ENCODE assay signal across 30 cellular contexts in genomic region chr11:78921517-78921916, GRCh38.
DNase-seq lines count a peak whose midpoint lies in the region; ATAC-seq and TF ChIP-seq lines count a peak whose summit lies in the region.
"Had no signal": no experiment of that assay in that cellular context is flagged by ENCODE, and none has a peak within 500 bp of the region (broad histone marks: within the 10 kb centered on the region; RNA-seq: fewer than 3 reads in every experiment).

No MANE protein-coding gene starts in this region.

- H3K36me3 Mint-ChIP-seq in activated T-helper 2 cell treated with anti-CD3 and anti-CD28 coated beads, Interferon-gamma antibody, Interleukin-2, Interleukin-4, amounts not matched to agents 10 μg/mL and 5 μg/mL and 100 μg/mL, durations not matched to agents 14 hours and 24 hours and 36 hours (ENCODE audit: low read depth): no peaks in the 10 kb centered on the region
- H3K36me3 Mint-ChIP-seq: activated naive CD8-positive, alpha-beta T cell; CD8-positive, alpha-beta T cell; memory B cell had no signal

- no TSS peak for BruUV-seq in A673 (replicated peaks; lab: Mats Ljungman, UMichigan)

- POLR2A ChIA-PET in A673 (lab: Charles Lee; ENCODE audit: low non-redundant PET): no interaction called here

- H3K4me1 ChIP-seq in A673 (ENCODE audit: insufficient read depth, low read length, poor library complexity, severe bottlenecking): no peaks in the 10 kb centered on the region
- H3K4me1 ChIP-seq: suprapubic skin, upper lobe of right lung had no signal

- CTCF ChIA-PET in A673 (lab: Charles Lee): no interaction called here

- no peaks in the 10 kb centered on the region for H3K9me3 Mint-ChIP-seq in activated T-helper 2 cell treated with anti-CD3 and anti-CD28 coated beads, Interferon-gamma antibody, Interleukin-2, Interleukin-4, amounts not matched to agents 10 μg/mL and 5 μg/mL and 100 μg/mL, durations not matched to agents 14 hours and 24 hours and 36 hours
- H3K9me3 Mint-ChIP-seq: activated CD4-positive, alpha-beta T cell treated with anti-CD3 and anti-CD28 coated beads, Interleukin-2, amount 10 ng/mL, durations not matched to agents 24 days and 14 days; CD8-positive, alpha-beta T cell; memory B cell; nephron had no signal

- in situ Hi-C loops in GM13976 (cut with MboI; ENCODE audit: low sequenced_read_pairs, unreplicated experiment): no loop called here

- no peaks in the 10 kb centered on the region for H3K36me3 ChIP-seq in A673 (ENCODE audit: insufficient read depth, low read length, poor library complexity, severe bottlenecking)
- H3K36me3 ChIP-seq: cardiac muscle cell, ovary, suprapubic skin, upper lobe of right lung had no signal

- H3K4me1 Mint-ChIP-seq in activated T-helper 2 cell treated with anti-CD3 and anti-CD28 coated beads, Interferon-gamma antibody, Interleukin-2, Interleukin-4, amounts not matched to agents 10 μg/mL and 5 μg/mL and 100 μg/mL, durations not matched to agents 14 hours and 24 hours and 36 hours (ENCODE audit: low read depth): no peaks in the 10 kb centered on the region
- H3K4me1 Mint-ChIP-seq: activated CD4-positive, alpha-beta T cell treated with anti-CD3 and anti-CD28 coated beads, Interleukin-2, amount 10 ng/mL, durations not matched to agents 24 days and 14 days; memory B cell had no signal

- no peak overlapping the region for H3K4me3 Mint-ChIP-seq in activated T-helper 2 cell treated with anti-CD3 and anti-CD28 coated beads, Interferon-gamma antibody, Interleukin-2, Interleukin-4, amounts not matched to agents 10 μg/mL and 5 μg/mL and 100 μg/mL, durations not matched to agents 14 hours and 24 hours and 36 hours (ENCODE audit: low read depth)
- H3K4me3 Mint-ChIP-seq: activated CD4-positive, alpha-beta T cell treated with anti-CD3 and anti-CD28 coated beads, Interleukin-2, amount 10 ng/mL, durations not matched to agents 24 days and 14 days; activated naive CD8-positive, alpha-beta T cell; CD8-positive, alpha-beta T cell; memory B cell; nephron had no signal

- no peak overlapping the region for H3K27ac Mint-ChIP-seq in activated T-helper 2 cell treated with anti-CD3 and anti-CD28 coated beads, Interferon-gamma antibody, Interleukin-2, Interleukin-4, amounts not matched to agents 10 μg/mL and 5 μg/mL and 100 μg/mL, durations not matched to agents 14 hours and 24 hours and 36 hours
- H3K27ac Mint-ChIP-seq: activated CD4-positive, alpha-beta T cell treated with anti-CD3 and anti-CD28 coated beads, Interleukin-2, amount 10 ng/mL, durations not matched to agents 24 days and 14 days; activated naive CD8-positive, alpha-beta T cell; CD8-positive, alpha-beta T cell; memory B cell had no signal

- H3K27me3 Mint-ChIP-seq in activated T-helper 2 cell treated with anti-CD3 and anti-CD28 coated beads, Interferon-gamma antibody, Interleukin-2, Interleukin-4, amounts not matched to agents 10 μg/mL and 5 μg/mL and 100 μg/mL, durations not matched to agents 14 hours and 24 hours and 36 hours (ENCODE audit: low read depth): peaks cover 1% of the 10 kb centered on the region

- no peak overlapping the region for H3K4me3 ChIP-seq in A673 (ENCODE audit: low read depth, low read length, poor library complexity, severe bottlenecking)
- H3K4me3 ChIP-seq: cardiac muscle cell, GM23248, ovary, suprapubic skin, upper lobe of right lung had no signal

- TF ChIP-seq CTCF in A673 (conservative IDR thresholded peaks at IDR 0.05; ENCODE audit: low read depth, low read length) (no peak), GM13976 (IDR thresholded peaks at IDR 0.05; ENCODE audit: borderline replicate concordance, control extremely low read depth, extremely low read depth, insufficient read depth, missing control alignments) (no peak)

- intact Hi-C loops in A673 (cut with micrococcal nuclease; ENCODE audit: unreplicated experiment): no loop called here
- intact Hi-C loops in activated T-helper 2 cell treated with anti-CD3 and anti-CD28 coated beads, Interferon-gamma antibody, Interleukin-2, Interleukin-4, amounts not matched to agents 10 μg/mL and 5 μg/mL and 100 μg/mL, durations not matched to agents 14 hours and 24 hours and 36 hours (cut with micrococcal nuclease): no loop called here

- H3K27me3 ChIP-seq in A673 (replicated peaks; ENCODE audit: insufficient read depth, low read depth, low read length, poor library complexity): peaks cover 45% of the 10 kb centered on the region
- H3K27me3 ChIP-seq: cardiac muscle cell, ovary, suprapubic skin, upper lobe of right lung had no signal

- peak; percentile 11 for DNase-seq in A673 (ENCODE audit: low spot score)
- DNase-seq in NCI-H2171 treated with DMSO at 0.1 percent for 48 hours (lab: John Stamatoyannopoulos, UW): peak; percentile 73
- peak; percentile 66 for DNase-seq in islet precursor cell
- DNase-seq in GM13976 (ENCODE audit: low spot score): no peak
- no peak for DNase-seq in activated T-helper 2 cell treated with anti-CD3 and anti-CD28 coated beads, Interferon-gamma antibody, Interleukin-2, Interleukin-4, amounts not matched to agents 10 μg/mL and 5 μg/mL and 100 μg/mL, durations not matched to agents 14 hours and 24 hours and 36 hours (ENCODE audit: low spot score)
- DNase-seq in stimulated activated CD4-positive, alpha-beta T cell treated with anti-CD3 and anti-CD28 coated beads, Interleukin-15, amount 100 ng/mL, for 24 hours: no peak
- DNase-seq in anterior cingulate cortex (lab: John Stamatoyannopoulos, UW): no peak
- DNase-seq: activated CD4-positive, alpha-beta T cell treated with anti-CD3 and anti-CD28 coated beads, Interleukin-2, amount 10 ng/mL, durations not matched to agents 24 days and 14 days; activated effector memory CD4-positive, alpha-beta T cell treated with anti-CD3 and anti-CD28 coated beads, Interleukin-2, amount 50 U/mL, for 16 hours; activated T-cell treated with anti-CD3 and anti-CD28 coated beads, Interleukin-2, amount 50 U/mL, for 1 hour; aorta; CD8-positive, alpha-beta T cell; effector CD4-positive, alpha-beta T cell; GM23248; Kasumi-1; NCI-H1694; NCI-H345; NCI-H774; ovary; SIG-M5; stimulated activated naive CD4-positive, alpha-beta T cell treated with Interleukin-2 at 50 U/mL for 16 hours; T-helper 9 cell; upper lobe of right lung had no signal

- no peaks in the 10 kb centered on the region for H3K9me3 ChIP-seq in A673 (ENCODE audit: low read depth, low read length, poor library complexity, severe bottlenecking)
- H3K9me3 ChIP-seq: ovary, suprapubic skin, upper lobe of right lung had no signal

- H3K27ac ChIP-seq in A673 (ENCODE audit: low read depth, low read length, poor library complexity, severe bottlenecking): no peak overlapping the region
- H3K27ac ChIP-seq: cardiac muscle cell, GM23248, ovary, suprapubic skin, upper lobe of right lung had no signal

- peak; percentile 57 for ATAC-seq in GM18868 (IDR thresholded peaks at IDR 0.05; ENCODE audit: unreplicated experiment)
- ATAC-seq: CD8-positive, alpha-beta T cell; left lobe of liver; upper lobe of right lung had no signal

Comparison
In these comparisons a context has a peak if more than half of its experiments do, and no peak if none do; other contexts are left out.
1. DNase-seq: peak in A673 (single experiment), NCI-H2171 treated with DMSO at 0.1 percent for 48 hours (single experiment) and islet precursor cell (single experiment); none in GM13976 (single experiment), activated T-helper 2 cell treated with anti-CD3 and anti-CD28 coated beads, Interferon-gamma antibody, Interleukin-2, Interleukin-4, amounts not matched to agents 10 μg/mL and 5 μg/mL and 100 μg/mL, durations not matched to agents 14 hours and 24 hours and 36 hours (single experiment), stimulated activated CD4-positive, alpha-beta T cell treated with anti-CD3 and anti-CD28 coated beads, Interleukin-15, amount 100 ng/mL, for 24 hours (single experiment) and anterior cingulate cortex (0 of 58).